ENCODE assay signal across 8 cellular contexts in genomic region chr2:203327582-203327917, GRCh38. TPM values are rescaled to one million over a fixed set of nuclear protein-coding genes. Genes with fewer than 3 reads are reported as not detected.
A peak's percentile ranks its signal among the peaks of the same experiment; 100 is the strongest.
DNase-seq lines count a peak whose midpoint lies in the region; ATAC-seq, FAIRE-seq and TF ChIP-seq lines count a peak whose summit lies in the region.

No MANE protein-coding gene starts in this region.

- H3K4me1 Mint-ChIP-seq in T-cell (peaks cover 32 to 37% (median 36%) of the 10 kb centered on the region in 3 donors), progenitor cell of endocrine pancreas (ENCODE audit: low read depth) (peaks cover 27% of the 10 kb centered on the region)

- H3K36me3 Mint-ChIP-seq in T-cell, result no peaks in the 10 kb centered on the region
- H3K36me3 Mint-ChIP-seq in progenitor cell of endocrine pancreas (ENCODE audit: insufficient read depth), result peaks cover 3% of the 10 kb centered on the region

- H3K4me3 ChIP-seq in fibroblast of villous mesenchyme (ENCODE audit: low read depth, low read length), result peak overlapping the region; percentile 80

- H3K4me3 Mint-ChIP-seq in T-cell, result peak overlapping the region; percentile 82 to 90 (median 86)
- peak overlapping the region; percentile 97 for H3K4me3 Mint-ChIP-seq in progenitor cell of endocrine pancreas (ENCODE audit: low read depth)

- POLR2A ChIA-PET in T-cell (lab: Charles Lee), result no interaction called here

- TF ChIP-seq CTCF in fibroblast of villous mesenchyme (IDR thresholded peaks at IDR 0.05; ENCODE audit: insufficient read depth, low read depth, low read length) (no peak), progenitor cell of endocrine pancreas (IDR thresholded peaks at IDR 0.05; ENCODE audit: unreplicated experiment) (no peak)

- H3K27me3 Mint-ChIP-seq in T-cell, result no peaks in the 10 kb centered on the region
- H3K27me3 Mint-ChIP-seq in progenitor cell of endocrine pancreas, result no peaks in the 10 kb centered on the region

- peak; percentile 45 for DNase-seq in Ammon's horn (ENCODE audit: low spot score)
- peak in 2 of 34 experiments; percentile 2 to 11 for DNase-seq in T-cell
- DNase-seq in fibroblast of villous mesenchyme (ENCODE audit: low read depth), result no peak
- peak; percentile 10 for DNase-seq in progenitor cell of endocrine pancreas (ENCODE audit: low spot score, unreplicated experiment)
- DNase-seq in RCC 7860 (ENCODE audit: low spot score), result no peak
- DNase-seq in activated CD4-positive, alpha-beta T cell treated with anti-CD3 and anti-CD28 coated beads, Interleukin-2, amount 50 U/mL, for 1 hour, result no peak

- ATAC-seq in GM21786 (IDR thresholded peaks at IDR 0.05; ENCODE audit: unreplicated experiment) (peak; percentile 5), T-cell (replicated peaks in 1 of 4) (peak in 2 of 4 experiments; percentile 21 to 28), GM21423 (IDR thresholded peaks at IDR 0.05; ENCODE audit: unreplicated experiment) (no peak)

- H3K27ac Mint-ChIP-seq in T-cell, result peak overlapping the region; percentile 87 to 88
- peak overlapping the region; percentile 99 for H3K27ac Mint-ChIP-seq in progenitor cell of endocrine pancreas

- FAIRE-seq in RCC 7860 (lab: Jason Lieb, UNC), result no peak

- no peaks in the 10 kb centered on the region for H3K9me3 Mint-ChIP-seq in T-cell
- H3K9me3 Mint-ChIP-seq in progenitor cell of endocrine pancreas (ENCODE audit: low read depth), result no peaks in the 10 kb centered on the region

- CTCF ChIA-PET in T-cell (lab: Charles Lee), result no interaction called here

RNA-seq across cellular contexts. Expression of gene ABI2, which starts 0.6 kb away (rescaled TPM):
- total RNA-seq in T-cell (10 to 100 TPM; 22.3 to 29.4 (median 26.7) TPM), fibroblast of villous mesenchyme (33.5 and 58.3 TPM in 2 replicates), progenitor cell of endocrine pancreas (102 and 111 TPM in 2 replicates)

Comparison
In these comparisons a context has a peak if more than half of its experiments do, and no peak if none do; other contexts are left out.
1. DNase-seq: peak in Ammon's horn (single experiment) and progenitor cell of endocrine pancreas (single experiment); none in fibroblast of villous mesenchyme (single experiment), RCC 7860 (single experiment) and activated CD4-positive, alpha-beta T cell treated with anti-CD3 and anti-CD28 coated beads, Interleukin-2, amount 50 U/mL, for 1 hour (single experiment).